Comparison of ENCODE assay signal across 8 cellular contexts in the genomic region with DNA sequence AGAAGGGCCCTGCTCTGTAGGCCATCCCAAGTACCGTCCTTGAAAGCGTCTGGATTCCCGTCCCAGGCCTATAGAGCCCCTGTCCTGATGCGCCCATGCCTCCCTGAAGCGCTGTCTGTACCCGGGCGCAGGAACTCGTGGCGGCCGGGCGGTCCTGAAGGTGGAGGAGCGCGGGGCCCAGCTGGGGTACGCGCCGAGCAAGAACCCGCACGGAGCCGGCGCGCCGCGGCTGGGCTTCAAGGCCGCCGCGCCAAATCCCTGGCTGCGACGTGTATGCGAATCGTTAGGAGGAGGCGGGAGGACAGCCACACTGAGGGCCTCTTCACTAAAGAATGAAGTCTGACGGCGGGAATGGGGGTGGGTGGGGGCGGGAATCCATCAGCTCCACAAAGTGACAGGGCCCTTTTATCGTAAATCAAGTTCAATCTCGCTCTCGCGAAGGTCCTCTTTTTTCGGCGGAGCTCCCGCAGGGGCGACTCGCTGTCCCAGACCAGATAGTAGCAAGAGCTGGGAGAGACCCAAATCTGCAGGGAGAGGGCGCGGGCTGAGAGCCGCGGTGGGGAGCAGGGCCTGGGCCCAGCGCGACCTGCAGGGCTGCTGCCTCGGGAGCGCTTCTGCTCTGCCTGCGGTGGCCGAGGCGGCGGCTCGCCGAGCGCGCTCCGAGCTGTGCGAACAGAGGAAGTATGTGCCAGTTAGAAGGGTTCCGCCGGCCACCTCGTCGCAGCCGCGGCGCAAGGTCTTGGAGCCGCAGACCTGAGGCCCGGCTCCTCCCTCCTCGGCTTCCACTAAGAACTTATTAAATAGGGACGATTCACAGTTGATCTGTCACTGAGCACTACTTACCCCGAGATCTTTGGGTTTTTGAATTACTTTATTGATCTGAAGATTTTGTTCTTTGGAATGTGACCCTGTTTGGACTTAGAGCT. TPM values are rescaled to one million over a fixed set of nuclear protein-coding genes. Genes with fewer than 3 reads are reported as not detected.
A peak's percentile ranks its signal among the peaks of the same experiment; 100 is the strongest.
DNase-seq lines count a peak whose midpoint lies in the region; ATAC-seq and TF ChIP-seq lines count a peak whose summit lies in the region.

No MANE protein-coding gene starts in this region.

- DNase-seq in NCI-H345 (lab: John Stamatoyannopoulos, UW) (peak; percentile 54), NCI-H345 treated with DMSO at 0.1 percent for 48 hours (lab: John Stamatoyannopoulos, UW; ENCODE audit: unreplicated experiment) (no peak), WTC11 (ENCODE audit: low spot score) (peak; percentile 74), superior temporal gyrus (ENCODE audit: extremely low spot score) (no peak)
- no peak for DNase-seq in stimulated activated naive CD8-positive, alpha-beta T cell treated with anti-CD3 and anti-CD28 coated beads, Interleukin-15, amount 100 ng/mL, for 72 hours
- DNase-seq in stimulated activated CD8-positive, alpha-beta memory T cell treated with anti-CD3 and anti-CD28 coated beads, Interleukin-4, amount 100 ng/mL, for 48 hours = no peak

- H3K36me3 Mint-ChIP-seq in WTC11 = no peaks in the 10 kb centered on the region

- no peak overlapping the region for H3K27ac Mint-ChIP-seq in WTC11
- no peak overlapping the region for H3K27ac Mint-ChIP-seq in stimulated activated naive CD8-positive, alpha-beta T cell treated with anti-CD3 and anti-CD28 coated beads, Interleukin-15, amount 100 ng/mL, for 72 hours

- peak overlapping the region; percentile 71 for H3K4me3 Mint-ChIP-seq in WTC11
- H3K4me3 Mint-ChIP-seq in stimulated activated naive CD8-positive, alpha-beta T cell treated with anti-CD3 and anti-CD28 coated beads, Interleukin-15, amount 100 ng/mL, for 72 hours = peak overlapping the region; percentile 64 to 77

- ATAC-seq in WTC11 (peak; percentile 56), HG03196 (IDR thresholded peaks at IDR 0.05; ENCODE audit: unreplicated experiment) (no peak)
- ATAC-seq in stimulated activated naive CD8-positive, alpha-beta T cell treated with anti-CD3 and anti-CD28 coated beads, Interleukin-15, amount 100 ng/mL, for 72 hours = peak; percentile 76

- no peaks in the 10 kb centered on the region for H3K9me3 Mint-ChIP-seq in WTC11
- no peaks in the 10 kb centered on the region for H3K9me3 Mint-ChIP-seq in stimulated activated naive CD8-positive, alpha-beta T cell treated with anti-CD3 and anti-CD28 coated beads, Interleukin-15, amount 100 ng/mL, for 72 hours

- H3K27me3 Mint-ChIP-seq in WTC11 (ENCODE audit: low read depth) = peaks cover 96% of the 10 kb centered on the region
- peaks cover 95% of the 10 kb centered on the region for H3K27me3 Mint-ChIP-seq in stimulated activated naive CD8-positive, alpha-beta T cell treated with anti-CD3 and anti-CD28 coated beads, Interleukin-15, amount 100 ng/mL, for 72 hours

- CTCF ChIA-PET in WTC11 (lab: Charles Lee) = interaction anchor here (0.5 to 5.6 kb wide), 16 partner anchors 8 to 756 kb away, joined by 3 to 34 read pairs (median 6); a partner anchor contains a TSS

- H3K4me1 Mint-ChIP-seq in WTC11 = peaks cover 61% of the 10 kb centered on the region
- H3K4me1 Mint-ChIP-seq in stimulated activated naive CD8-positive, alpha-beta T cell treated with anti-CD3 and anti-CD28 coated beads, Interleukin-15, amount 100 ng/mL, for 72 hours = peaks cover 25% of the 10 kb centered on the region

- no peak for TF ChIP-seq CTCF in WTC11 (IDR thresholded peaks at IDR 0.05)

- H3K4me3 ChIP-seq in iPS-18c (ENCODE audit: insufficient read depth, low read depth, low read length) = peak overlapping the region; percentile 47

- peaks cover 2% of the 10 kb centered on the region for H3K9me3 ChIP-seq in iPS-18c (ENCODE audit: control insufficient read depth, insufficient read depth, low read length)

- POLR2A ChIA-PET in WTC11 (lab: Charles Lee) = interaction anchor here (0.8 to 1.0 kb wide), 2 partner anchors 10 to 15 kb away, joined by 3 to 4 read pairs; a partner anchor contains a TSS

TF ChIP-seq in WTC11, 78 proteins besides CTCF, POLR2A, EP300 and RAD21:
- TF ChIP-seq CREM (CRISPR knock-in tag; IDR thresholded peaks at IDR 0.05) (0 out of 2 replicates have a peak, but pooled peaks have one; percentile 1), GRHL2 (CRISPR knock-in tag; IDR thresholded peaks at IDR 0.05; ENCODE audit: insufficient replicate concordance, severe bottlenecking) (no peak), NR2C2 (CRISPR knock-in tag; IDR thresholded peaks at IDR 0.05) (no peak), ZBTB21 (CRISPR knock-in tag; IDR thresholded peaks at IDR 0.05; ENCODE audit: borderline replicate concordance) (no peak), TCF7 (CRISPR knock-in tag; IDR thresholded peaks at IDR 0.05; ENCODE audit: low read depth) (no peak), ESRRA (CRISPR knock-in tag; IDR thresholded peaks at IDR 0.05; ENCODE audit: borderline replicate concordance) (no peak), PRRX2 (CRISPR knock-in tag; IDR thresholded peaks at IDR 0.05) (no peak), ELF4 (CRISPR knock-in tag; IDR thresholded peaks at IDR 0.05; ENCODE audit: low read depth) (no peak)
- TF ChIP-seq, protein P1, sequence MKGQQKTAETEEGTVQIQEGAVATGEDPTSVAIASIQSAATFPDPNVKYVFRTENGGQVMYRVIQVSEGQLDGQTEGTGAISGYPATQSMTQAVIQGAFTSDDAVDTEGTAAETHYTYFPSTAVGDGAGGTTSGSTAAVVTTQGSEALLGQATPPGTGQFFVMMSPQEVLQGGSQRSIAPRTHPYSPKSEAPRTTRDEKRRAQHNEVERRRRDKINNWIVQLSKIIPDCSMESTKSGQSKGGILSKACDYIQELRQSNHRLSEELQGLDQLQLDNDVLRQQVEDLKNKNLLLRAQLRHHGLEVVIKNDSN (CRISPR knock-in tag; IDR thresholded peaks at IDR 0.05) = 0 out of 2 replicates have a peak, but pooled peaks have one; percentile 10

RNA-seq across cellular contexts. Expression of a gene that starts 10.4 kb away (rescaled TPM):
- not detected in 3 replicates for total RNA-seq in WTC11 (2021)

Comparison
In these comparisons a context has a peak if more than half of its experiments do, and no peak if none do; other contexts are left out.
1. DNase-seq: peak in NCI-H345 (single experiment) and WTC11 (single experiment); none in NCI-H345 treated with DMSO at 0.1 percent for 48 hours (single experiment), stimulated activated naive CD8-positive, alpha-beta T cell treated with anti-CD3 and anti-CD28 coated beads, Interleukin-15, amount 100 ng/mL, for 72 hours (0 of 2), superior temporal gyrus (single experiment) and stimulated activated CD8-positive, alpha-beta memory T cell treated with anti-CD3 and anti-CD28 coated beads, Interleukin-4, amount 100 ng/mL, for 48 hours (single experiment).